In the genomic region with DNA sequence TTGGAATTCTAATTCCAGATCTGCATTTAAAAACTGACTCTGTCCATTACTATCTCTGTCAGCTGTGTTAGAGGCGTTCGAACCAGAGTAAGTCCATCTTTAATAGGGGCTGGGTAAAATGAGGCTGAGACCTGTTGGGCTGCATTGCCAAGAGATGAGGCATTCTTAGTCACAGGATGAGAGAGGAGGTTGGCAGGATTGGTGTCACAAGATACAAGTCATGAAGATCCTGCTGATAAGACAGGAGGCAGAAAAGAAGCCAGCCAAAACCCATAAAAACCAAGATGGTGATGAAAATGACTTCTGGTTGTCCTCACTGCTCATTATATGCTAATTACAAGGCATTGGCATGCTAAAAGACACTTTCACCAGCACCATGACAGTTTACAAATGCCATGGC, we compare ENCODE assay signal across 28 cellular contexts.
DNase-seq lines count a peak whose midpoint lies in the region; ATAC-seq and TF ChIP-seq lines count a peak whose summit lies in the region.
"Had no signal": no experiment of that assay in that cellular context is flagged by ENCODE, and none has a peak within 500 bp of the region (broad histone marks: within the 10 kb centered on the region; RNA-seq: fewer than 3 reads in every experiment).

No MANE protein-coding gene starts in this region.

- H3K79me1 ChIP-seq in trophoblast cell (ENCODE audit: low read length): no peaks in the 10 kb centered on the region

- intact Hi-C loops in mammary epithelial cell (cut with micrococcal nuclease): no loop called here
- intact Hi-C loops in breast epithelium (cut with DNase I; ENCODE audit: low total_unique reads): no loop called here

- H3K36me3 ChIP-seq in mammary epithelial cell (ENCODE audit: insufficient read depth, low read length): no peaks in the 10 kb centered on the region
- H3K36me3 ChIP-seq in breast epithelium: no peaks in the 10 kb centered on the region
- no peaks in the 10 kb centered on the region for H3K36me3 ChIP-seq in trophoblast cell (ENCODE audit: control insufficient read depth in 1 of 2, insufficient read depth in 2 of 2, low read length in 2 of 2)
- H3K36me3 ChIP-seq: SJSA1 had no signal

- H3K4me1 ChIP-seq in mammary epithelial cell (ENCODE audit: insufficient read depth, low read length) (no peaks in the 10 kb centered on the region), breast epithelium (no peaks in the 10 kb centered on the region), trophoblast cell (ENCODE audit: control insufficient read depth in 1 of 2, insufficient read depth in 2 of 2, low read length in 2 of 2) (no peaks in the 10 kb centered on the region)
- H3K4me1 ChIP-seq: SJSA1 had no signal

- H3K27ac ChIP-seq in mammary epithelial cell (ENCODE audit: insufficient read depth, low read depth, low read length) (no peak overlapping the region), breast epithelium (no peak overlapping the region), epithelial cell of prostate (no peak overlapping the region), trophoblast cell (ENCODE audit: low read depth, low read length) (no peak overlapping the region)
- H3K27ac ChIP-seq: 22Rv1, GM23248, SJSA1 had no signal

- no peak overlapping the region for H2AFZ ChIP-seq in mammary epithelial cell (ENCODE audit: low read depth, low read length)
- H2AFZ ChIP-seq in trophoblast cell (ENCODE audit: insufficient read depth, low read length, poor library complexity): no peak overlapping the region
- H2AFZ ChIP-seq: GM23248 had no signal

- H3K9ac ChIP-seq in mammary epithelial cell (ENCODE audit: insufficient read depth, low read length): no peak overlapping the region
- no peak overlapping the region for H3K9ac ChIP-seq in trophoblast cell (ENCODE audit: low read length)
- H3K9ac ChIP-seq: GM23248 had no signal

- no peak overlapping the region for H2BK5ac ChIP-seq in trophoblast cell (ENCODE audit: low read depth, low read length, poor library complexity)

- no peak overlapping the region for H3K23ac ChIP-seq in trophoblast cell (ENCODE audit: low read length)

- no peak overlapping the region for H3K27ac Mint-ChIP-seq in effector memory CD8-positive, alpha-beta T cell
- no peak overlapping the region for H3K27ac Mint-ChIP-seq in activated CD4-positive, alpha-beta T cell treated with anti-CD3 and anti-CD28 coated beads, Interleukin-2, amount 10 ng/mL, durations not matched to agents 7 days and 5 days
- H3K27ac Mint-ChIP-seq: B cell; CD14-positive monocyte; CD8-positive, alpha-beta memory T cell had no signal

- H3K4me1 Mint-ChIP-seq in effector memory CD8-positive, alpha-beta T cell (ENCODE audit: low read depth in 2 of 2): no peaks in the 10 kb centered on the region
- no peaks in the 10 kb centered on the region for H3K4me1 Mint-ChIP-seq in activated CD4-positive, alpha-beta T cell treated with anti-CD3 and anti-CD28 coated beads, Interleukin-2, amount 10 ng/mL, durations not matched to agents 7 days and 5 days
- H3K4me1 Mint-ChIP-seq: B cell; CD14-positive monocyte; CD8-positive, alpha-beta memory T cell had no signal

- H3K36me3 Mint-ChIP-seq in effector memory CD8-positive, alpha-beta T cell (ENCODE audit: insufficient read depth): no peaks in the 10 kb centered on the region
- no peaks in the 10 kb centered on the region for H3K36me3 Mint-ChIP-seq in activated CD4-positive, alpha-beta T cell treated with anti-CD3 and anti-CD28 coated beads, Interleukin-2, amount 10 ng/mL, durations not matched to agents 7 days and 5 days (ENCODE audit: low read depth)
- H3K36me3 Mint-ChIP-seq: CD14-positive monocyte; CD8-positive, alpha-beta memory T cell had no signal

- no peak overlapping the region for H3K4me2 ChIP-seq in mammary epithelial cell (ENCODE audit: insufficient read depth, low read depth, low read length)
- H3K4me2 ChIP-seq in trophoblast cell (ENCODE audit: low read length): no peak overlapping the region

- H4K20me1 ChIP-seq in mammary epithelial cell (ENCODE audit: insufficient read depth, low read length): no peaks in the 10 kb centered on the region

- dilution Hi-C loops in mammary epithelial cell (cut with HindIII; ENCODE audit: low sequenced_read_pairs): no loop called here

- CTCF ChIA-PET in mammary epithelial cell (lab: Charles Lee; ENCODE audit: low non-redundant PET): no interaction called here
- CTCF ChIA-PET in activated CD4-positive, alpha-beta T cell treated with anti-CD3 and anti-CD28 coated beads, Interleukin-2, amount 10 ng/mL, durations not matched to agents 7 days and 5 days (lab: Charles Lee): no interaction called here

- H3K4ac ChIP-seq in trophoblast cell (ENCODE audit: low read depth, low read length): no peak overlapping the region

- H3K27me3 ChIP-seq in mammary epithelial cell (ENCODE audit: insufficient read depth, low read length) (no peaks in the 10 kb centered on the region), breast epithelium (peaks cover 0 to 32% of the 10 kb centered on the region in 2 donors), trophoblast cell (ENCODE audit: insufficient read depth, low read length) (no peaks in the 10 kb centered on the region)
- H3K27me3 ChIP-seq: SJSA1 had no signal

- H3K14ac ChIP-seq in trophoblast cell (ENCODE audit: low read length): no peak overlapping the region

- H3K4me3 ChIP-seq in mammary epithelial cell (replicated peaks in 1 of 3; ENCODE audit: insufficient read depth in 1 of 3, low read depth in 2 of 3, low read length in 3 of 3) (no peak overlapping the region), breast epithelium (no peak overlapping the region), trophoblast cell (ENCODE audit: low read depth, low read length) (no peak overlapping the region)
- H3K4me3 ChIP-seq: GM23248, SJSA1 had no signal

- no peak for TF ChIP-seq CTCF in mammary epithelial cell (conservative IDR thresholded peaks at IDR 0.05 in 1 of 2, IDR thresholded peaks at IDR 0.05 in 1 of 2; ENCODE audit: extremely low read depth in 1 of 2, insufficient read depth in 1 of 2, low read depth in 1 of 2, low read length in 2 of 2)
- no peak for TF ChIP-seq CTCF in breast epithelium (IDR thresholded peaks at IDR 0.05)

- BruUV-seq in mammary epithelial cell (replicated peaks; lab: Mats Ljungman, UMichigan): no TSS peak

- no peak overlapping the region for H2BK120ac ChIP-seq in trophoblast cell (ENCODE audit: insufficient read depth, low read length, poor library complexity)

- H3K9me3 ChIP-seq in mammary epithelial cell (replicated peaks; ENCODE audit: insufficient read depth, low read length): peaks cover 48% of the 10 kb centered on the region
- no peaks in the 10 kb centered on the region for H3K9me3 ChIP-seq in breast epithelium
- peaks cover 2% of the 10 kb centered on the region for H3K9me3 ChIP-seq in trophoblast cell (ENCODE audit: insufficient read depth, low read depth, low read length)
- H3K9me3 ChIP-seq: SJSA1 had no signal

- H4K8ac ChIP-seq in trophoblast cell (ENCODE audit: low read depth, low read length): no peak overlapping the region

- H3K79me2 ChIP-seq in mammary epithelial cell (ENCODE audit: insufficient read depth, low read length): no peaks in the 10 kb centered on the region
- H3K79me2 ChIP-seq in trophoblast cell (ENCODE audit: control insufficient read depth, insufficient read depth, low read length, poor library complexity): no peaks in the 10 kb centered on the region

- no peak for TF ChIP-seq POLR2A in breast epithelium (IDR thresholded peaks at IDR 0.05)

- WGBS in mammary epithelial cell (ENCODE audit: low coverage, missing lambda C conversion rate): 87% methylated on average over 2 of the region's 2 CpGs
- no CpG with 5 or more reads among the region's 2 CpGs for WGBS in trophoblast cell (ENCODE audit: extremely low coverage, insufficient coverage, insufficient read length)

- no peak overlapping the region for H2AK5ac ChIP-seq in trophoblast cell (ENCODE audit: low read length)

- in situ Hi-C loops in mammary epithelial cell (cut with MboI; ENCODE audit: low sequenced_read_pairs in 2 of 2): no loop called here

- DNase-seq in mammary epithelial cell (peak; percentile 45), breast epithelium (ENCODE audit: low spot score in 2 of 2) (no peak), epithelial cell of prostate (ENCODE audit: low read depth, low spot score) (peak; percentile 8), trophoblast cell (peak; percentile 36 to 49), dedifferentiated amniotic fluid mesenchymal stem cell (ENCODE audit: extremely low spot score) (no peak)
- no peak for DNase-seq in effector memory CD8-positive, alpha-beta T cell
- DNase-seq in activated CD4-positive, alpha-beta T cell treated with anti-CD3 and anti-CD28 coated beads, Interleukin-2, amount 10 ng/mL, durations not matched to agents 7 days and 5 days: no peak
- DNase-seq: CD8-positive, alpha-beta memory T cell; DND-41; GM23248; H7; Karpas-422; MV-4-11; NCI-H1105; NCI-H1436 treated with DMSO at 0.1 percent for 48 hours; NCI-H187 treated with DMSO at 0.1 percent for 48 hours; NCI-H2107; NCI-H446; NCI-H524 treated with DMSO at 0.1 percent for 48 hours; NCI-H774; PC-3; Right ventricle myocardium superior; RPMI8226 had no signal

- H3K9me3 Mint-ChIP-seq in effector memory CD8-positive, alpha-beta T cell: peaks cover 7 to 9% of the 10 kb centered on the region in 2 donors
- peaks cover 2% of the 10 kb centered on the region for H3K9me3 Mint-ChIP-seq in activated CD4-positive, alpha-beta T cell treated with anti-CD3 and anti-CD28 coated beads, Interleukin-2, amount 10 ng/mL, durations not matched to agents 7 days and 5 days

- no peaks in the 10 kb centered on the region for H3K27me3 Mint-ChIP-seq in effector memory CD8-positive, alpha-beta T cell
- H3K27me3 Mint-ChIP-seq in activated CD4-positive, alpha-beta T cell treated with anti-CD3 and anti-CD28 coated beads, Interleukin-2, amount 10 ng/mL, durations not matched to agents 7 days and 5 days: no peaks in the 10 kb centered on the region
- H3K27me3 Mint-ChIP-seq: CD8-positive, alpha-beta memory T cell had no signal

- no peak overlapping the region for H4K91ac ChIP-seq in trophoblast cell (ENCODE audit: low read depth, low read length)

- no peak for ATAC-seq in effector memory CD8-positive, alpha-beta T cell (replicated peaks)
- ATAC-seq: HepG2, PC-3 had no signal

- no peak overlapping the region for H4K12ac ChIP-seq in trophoblast cell (ENCODE audit: low read depth, low read length)

- no peak overlapping the region for H2BK12ac ChIP-seq in trophoblast cell (ENCODE audit: low read length)

- POLR2A ChIA-PET in activated CD4-positive, alpha-beta T cell treated with anti-CD3 and anti-CD28 coated beads, Interleukin-2, amount 10 ng/mL, durations not matched to agents 7 days and 5 days (lab: Charles Lee): no interaction called here

- H3K18ac ChIP-seq in trophoblast cell (ENCODE audit: low read length): no peak overlapping the region

- no peak overlapping the region for H3K4me3 Mint-ChIP-seq in effector memory CD8-positive, alpha-beta T cell
- no peak overlapping the region for H3K4me3 Mint-ChIP-seq in activated CD4-positive, alpha-beta T cell treated with anti-CD3 and anti-CD28 coated beads, Interleukin-2, amount 10 ng/mL, durations not matched to agents 7 days and 5 days
- H3K4me3 Mint-ChIP-seq: B cell; CD14-positive monocyte; CD8-positive, alpha-beta memory T cell had no signal

Comparison
In these comparisons a context has a peak if more than half of its experiments do, and no peak if none do; other contexts are left out.
1. DNase-seq: peak in mammary epithelial cell (single experiment), epithelial cell of prostate (single experiment) and trophoblast cell (2 of 2); none in breast epithelium (0 of 2), effector memory CD8-positive, alpha-beta T cell (0 of 3), dedifferentiated amniotic fluid mesenchymal stem cell (single experiment) and activated CD4-positive, alpha-beta T cell treated with anti-CD3 and anti-CD28 coated beads, Interleukin-2, amount 10 ng/mL, durations not matched to agents 7 days and 5 days (single experiment).